ENCODE assay signal across 26 cellular contexts in genomic region chr11:114787126-114787525, GRCh38.
"Had no signal": no experiment of that assay in that cellular context is flagged by ENCODE, and none has a peak within 500 bp of the region (broad histone marks: within the 10 kb centered on the region; RNA-seq: fewer than 3 reads in every experiment).

No MANE protein-coding gene starts in this region.

- H3K9me3 ChIP-seq: left lung, lower lobe of right lung, neutrophil, ovary, right atrium auricular region, right lobe of liver, tibial nerve, uterus had no signal

- H3K4me1 ChIP-seq: left lung, lower lobe of right lung, right atrium auricular region, right lobe of liver, tibial nerve, uterus had no signal

- H3K4me2 ChIP-seq: smooth muscle cell had no signal

- DNase-seq: hypothalamus; immature natural killer cell; kidney; left colon; left lung; lower lobe of right lung; mammary epithelial cell; mesenchymal stem cell; naive thymus-derived CD8-positive, alpha-beta T cell; occipital lobe; ovary; right lobe of liver; stimulated activated CD4-positive, alpha-beta T cell treated with anti-CD3 and anti-CD28 coated beads, Interleukin-1b, Interleukin-23, amount 100 ng/mL, for 48 hours; stimulated activated CD4-positive, alpha-beta T cell treated with anti-CD3 and anti-CD28 coated beads, Interleukin-2, amount 100 ng/mL, for 48 hours; stimulated activated CD4-positive, alpha-beta T cell treated with anti-CD3 and anti-CD28 coated beads, Interleukin-4, amount 100 ng/mL, for 4 hours; stimulated activated CD8-positive, alpha-beta memory T cell treated with anti-CD3 and anti-CD28 coated beads, Interleukin-4, amount 100 ng/mL, for 48 hours; stimulated activated naive CD4-positive, alpha-beta T cell treated with Interleukin-2 at 50 U/mL for 16 hours; stimulated activated naive CD8-positive, alpha-beta T cell treated with anti-CD3 and anti-CD28 coated beads, Interleukin-15, amount 100 ng/mL, for 72 hours; substantia nigra; uterus had no signal

- ATAC-seq: left colon; left lung; lower lobe of right lung; naive thymus-derived CD8-positive, alpha-beta T cell; right lobe of liver; stimulated activated memory B cell treated with anti-CD40 and anti-IgM and Interleukin-4, amounts not matched to agents 10 μg/mL and 1 μg/mL and 100 μg/mL, for 72 hours; stimulated activated naive CD8-positive, alpha-beta T cell treated with anti-CD3 and anti-CD28 coated beads, Interleukin-15, amount 100 ng/mL, for 72 hours had no signal

- H3K27ac ChIP-seq: left lung, lower lobe of right lung, neutrophil, ovary, right atrium auricular region, right lobe of liver, tibial nerve, uterus had no signal

- H3K4me3 ChIP-seq: left lung, lower lobe of right lung, ovary, right atrium auricular region, right lobe of liver, smooth muscle cell, tibial nerve, uterus had no signal

- H3K36me3 ChIP-seq: left lung, lower lobe of right lung, neutrophil, ovary, right atrium auricular region, right lobe of liver, tibial nerve, uterus had no signal

- H3K27me3 ChIP-seq: neutrophil, ovary, right atrium auricular region, right lobe of liver, tibial nerve, uterus had no signal

- FAIRE-seq: islet of Langerhans, kidney had no signal
